In the genomic region with DNA sequence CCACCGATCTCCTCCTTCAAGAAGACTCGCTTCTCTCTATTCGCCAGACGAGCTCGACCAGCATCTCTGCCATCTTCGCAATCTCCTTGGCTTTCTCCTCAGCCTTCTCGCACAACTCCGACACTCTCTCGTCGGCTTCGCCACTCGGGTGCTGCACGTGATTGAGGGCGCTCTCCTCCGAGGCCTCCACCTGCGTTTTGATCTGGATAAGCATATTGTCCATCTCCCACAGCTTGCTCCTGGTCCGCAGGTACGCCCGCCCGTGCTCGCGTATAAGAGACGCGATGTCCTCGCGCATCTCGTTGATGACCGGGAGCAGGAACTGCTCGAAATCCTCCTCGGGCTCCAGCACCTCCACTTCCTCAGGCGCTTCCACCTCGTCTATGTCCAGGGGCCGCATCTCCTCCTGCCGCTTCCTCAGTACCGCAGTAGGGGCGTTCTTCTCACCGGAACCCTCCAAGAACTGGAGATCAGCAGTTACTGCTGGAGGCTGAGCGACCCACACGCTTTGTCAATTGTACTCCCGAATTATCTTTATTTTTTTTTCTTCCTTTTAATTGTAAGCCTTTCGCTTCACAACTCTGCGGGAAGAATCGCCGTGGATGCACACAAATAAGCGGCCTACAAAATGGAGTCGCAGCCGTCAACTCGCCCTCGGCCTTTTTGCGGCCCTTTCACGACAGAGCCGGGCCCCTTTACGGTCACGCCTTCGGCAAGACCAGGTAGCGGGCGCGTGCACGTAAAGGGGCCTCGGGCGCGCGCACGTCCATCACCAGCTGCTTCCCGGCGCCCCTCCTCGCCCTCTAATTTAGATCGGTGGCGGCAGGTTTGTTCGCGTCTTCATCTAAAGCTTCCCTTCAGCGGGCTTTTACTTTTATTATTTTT, we compare ENCODE assay signal across 1 cellular context.
TF ChIP-seq lines count a peak whose summit lies in the region.

TSS of gene MRFAP1L1 (minus strand) at position 636 of the 885 bp plus-strand sequence. CDS start at position 400, 236 bp downstream.

TF ChIP-seq in K562, 482 proteins besides CTCF, POLR2A, EP300 and RAD21 (continued from another document and continues in another):
- no peak for TF ChIP-seq ZNF584 (CRISPR knock-in tag; IDR thresholded peaks at IDR 0.05; ENCODE audit: low read depth)
- TF ChIP-seq ZNF224 (CRISPR knock-in tag; IDR thresholded peaks at IDR 0.05), result no peak
- TF ChIP-seq CAMTA2 (CRISPR knock-in tag; conservative IDR thresholded peaks at IDR 0.05), result no peak
- TF ChIP-seq RBBP5 (IDR thresholded peaks at IDR 0.05; ENCODE audit: borderline replicate concordance, insufficient read depth, low read length, poor library complexity, severe bottlenecking), result peak; percentile 91
- TF ChIP-seq TAF7 (tag; IDR thresholded peaks at IDR 0.05), result 0 out of 2 replicates have a peak, but pooled peaks have one; percentile 35
- TF ChIP-seq, protein P1, sequence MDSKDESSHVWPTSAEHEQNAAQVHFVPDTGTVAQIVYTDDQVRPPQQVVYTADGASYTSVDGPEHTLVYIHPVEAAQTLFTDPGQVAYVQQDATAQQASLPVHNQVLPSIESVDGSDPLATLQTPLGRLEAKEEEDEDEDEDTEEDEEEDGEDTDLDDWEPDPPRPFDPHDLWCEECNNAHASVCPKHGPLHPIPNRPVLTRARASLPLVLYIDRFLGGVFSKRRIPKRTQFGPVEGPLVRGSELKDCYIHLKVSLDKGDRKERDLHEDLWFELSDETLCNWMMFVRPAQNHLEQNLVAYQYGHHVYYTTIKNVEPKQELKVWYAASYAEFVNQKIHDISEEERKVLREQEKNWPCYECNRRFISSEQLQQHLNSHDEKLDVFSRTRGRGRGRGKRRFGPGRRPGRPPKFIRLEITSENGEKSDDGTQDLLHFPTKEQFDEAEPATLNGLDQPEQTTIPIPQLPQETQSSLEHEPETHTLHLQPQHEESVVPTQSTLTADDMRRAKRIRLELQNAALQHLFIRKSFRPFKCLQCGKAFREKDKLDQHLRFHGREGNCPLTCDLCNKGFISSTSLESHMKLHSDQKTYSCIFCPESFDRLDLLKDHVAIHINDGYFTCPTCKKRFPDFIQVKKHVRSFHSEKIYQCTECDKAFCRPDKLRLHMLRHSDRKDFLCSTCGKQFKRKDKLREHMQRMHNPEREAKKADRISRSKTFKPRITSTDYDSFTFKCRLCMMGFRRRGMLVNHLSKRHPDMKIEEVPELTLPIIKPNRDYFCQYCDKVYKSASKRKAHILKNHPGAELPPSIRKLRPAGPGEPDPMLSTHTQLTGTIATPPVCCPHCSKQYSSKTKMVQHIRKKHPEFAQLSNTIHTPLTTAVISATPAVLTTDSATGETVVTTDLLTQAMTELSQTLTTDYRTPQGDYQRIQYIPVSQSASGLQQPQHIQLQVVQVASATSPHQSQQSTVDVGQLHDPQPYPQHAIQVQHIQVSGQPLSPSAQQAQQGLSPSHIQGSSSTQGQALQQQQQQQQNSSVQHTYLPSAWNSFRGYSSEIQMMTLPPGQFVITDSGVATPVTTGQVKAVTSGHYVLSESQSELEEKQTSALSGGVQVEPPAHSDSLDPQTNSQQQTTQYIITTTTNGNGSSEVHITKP (IDR thresholded peaks at IDR 0.05; ENCODE audit: partially characterized antibody), result peak; percentile 83
- peak; percentile 49; the same call in 1 of the 2 replicates for TF ChIP-seq ZBTB17 (CRISPR knock-in tag; IDR thresholded peaks at IDR 0.05)
- TF ChIP-seq, protein P2, sequence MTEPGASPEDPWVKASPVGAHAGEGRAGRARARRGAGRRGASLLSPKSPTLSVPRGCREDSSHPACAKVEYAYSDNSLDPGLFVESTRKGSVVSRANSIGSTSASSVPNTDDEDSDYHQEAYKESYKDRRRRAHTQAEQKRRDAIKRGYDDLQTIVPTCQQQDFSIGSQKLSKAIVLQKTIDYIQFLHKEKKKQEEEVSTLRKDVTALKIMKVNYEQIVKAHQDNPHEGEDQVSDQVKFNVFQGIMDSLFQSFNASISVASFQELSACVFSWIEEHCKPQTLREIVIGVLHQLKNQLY (CRISPR knock-in tag; conservative IDR thresholded peaks at IDR 0.05), result no peak
- 0 out of 2 replicates have a peak, but pooled peaks have one; percentile 16 for TF ChIP-seq ZNF316 (IDR thresholded peaks at IDR 0.05)
- TF ChIP-seq LEF1 (IDR thresholded peaks at IDR 0.05), result 0 out of 2 replicates have a peak, but pooled peaks have one; percentile 18
- TF ChIP-seq ZNF444 (CRISPR knock-in tag; IDR thresholded peaks at IDR 0.05), result no peak
- no peak for TF ChIP-seq ZNF695 (CRISPR knock-in tag; IDR thresholded peaks at IDR 0.05)
- TF ChIP-seq CTBP1 (IDR thresholded peaks at IDR 0.05; ENCODE audit: borderline replicate concordance), result 0 out of 2 replicates have a peak, but pooled peaks have one; percentile 58
- peak; percentile 66 for TF ChIP-seq TEAD4 (IDR thresholded peaks at IDR 0.05; ENCODE audit: low read length)
- TF ChIP-seq TEAD4 (CRISPR knock-in tag; IDR thresholded peaks at IDR 0.05; ENCODE audit: borderline replicate concordance), result no peak
- no peak for TF ChIP-seq AFF4 (CRISPR knock-in tag; IDR thresholded peaks at IDR 0.05)
- peak; percentile 59 for TF ChIP-seq CREB1 (IDR thresholded peaks at IDR 0.05)
- TF ChIP-seq CREB1 (CRISPR knock-in tag; IDR thresholded peaks at IDR 0.05), result no peak
- TF ChIP-seq CXXC5 (CRISPR knock-in tag; IDR thresholded peaks at IDR 0.05), result peak; percentile 73
- no peak for TF ChIP-seq ZNF41 (CRISPR knock-in tag; conservative IDR thresholded peaks at IDR 0.05)
- TF ChIP-seq ATF3 (IDR thresholded peaks at IDR 0.05), result no peak
- 0 out of 2 replicates have a peak, but pooled peaks have one; percentile 72 for TF ChIP-seq ATF3 (CRISPR knock-in tag; conservative IDR thresholded peaks at IDR 0.05)
- TF ChIP-seq BACH1 (tag; IDR thresholded peaks at IDR 0.05), result no peak
- TF ChIP-seq ZFPM2 (CRISPR knock-in tag; IDR thresholded peaks at IDR 0.05), result no peak
- no peak for TF ChIP-seq KLF16 (IDR thresholded peaks at IDR 0.05)
- TF ChIP-seq PBX2 (CRISPR knock-in tag; IDR thresholded peaks at IDR 0.05; ENCODE audit: low read depth), result peak; percentile 68
- peak; percentile 40 for TF ChIP-seq PBX2 (tag; conservative IDR thresholded peaks at IDR 0.05; ENCODE audit: low read depth)
- TF ChIP-seq PCBP2 (IDR thresholded peaks at IDR 0.05; ENCODE audit: low read depth, low read length, poor library complexity, severe bottlenecking), result no peak
- TF ChIP-seq ARID1B (IDR thresholded peaks at IDR 0.05), result no peak
- TF ChIP-seq TBP (optimal IDR thresholded peaks at IDR 0.05; ENCODE audit: low read depth, low read length), result peak; percentile 62
- peak; percentile 87 for TF ChIP-seq E2F8 (IDR thresholded peaks at IDR 0.05; ENCODE audit: low read depth, partially characterized antibody)
- no peak for TF ChIP-seq CLOCK (CRISPR knock-in tag; IDR thresholded peaks at IDR 0.05; ENCODE audit: borderline replicate concordance)
- TF ChIP-seq SMARCE1 (IDR thresholded peaks at IDR 0.05), result peak; percentile 54; the same call in 1 of the 2 replicates
- TF ChIP-seq, protein P3, sequence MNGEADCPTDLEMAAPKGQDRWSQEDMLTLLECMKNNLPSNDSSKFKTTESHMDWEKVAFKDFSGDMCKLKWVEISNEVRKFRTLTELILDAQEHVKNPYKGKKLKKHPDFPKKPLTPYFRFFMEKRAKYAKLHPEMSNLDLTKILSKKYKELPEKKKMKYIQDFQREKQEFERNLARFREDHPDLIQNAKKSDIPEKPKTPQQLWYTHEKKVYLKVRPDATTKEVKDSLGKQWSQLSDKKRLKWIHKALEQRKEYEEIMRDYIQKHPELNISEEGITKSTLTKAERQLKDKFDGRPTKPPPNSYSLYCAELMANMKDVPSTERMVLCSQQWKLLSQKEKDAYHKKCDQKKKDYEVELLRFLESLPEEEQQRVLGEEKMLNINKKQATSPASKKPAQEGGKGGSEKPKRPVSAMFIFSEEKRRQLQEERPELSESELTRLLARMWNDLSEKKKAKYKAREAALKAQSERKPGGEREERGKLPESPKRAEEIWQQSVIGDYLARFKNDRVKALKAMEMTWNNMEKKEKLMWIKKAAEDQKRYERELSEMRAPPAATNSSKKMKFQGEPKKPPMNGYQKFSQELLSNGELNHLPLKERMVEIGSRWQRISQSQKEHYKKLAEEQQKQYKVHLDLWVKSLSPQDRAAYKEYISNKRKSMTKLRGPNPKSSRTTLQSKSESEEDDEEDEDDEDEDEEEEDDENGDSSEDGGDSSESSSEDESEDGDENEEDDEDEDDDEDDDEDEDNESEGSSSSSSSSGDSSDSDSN (IDR thresholded peaks at IDR 0.05; ENCODE audit: borderline replicate concordance in 1 of 2, low read depth in 2 of 2, low read length in 2 of 2), result peak; percentile 13 to 74; a peak in 1 of 4 replicates
- TF ChIP-seq RBM17 (IDR thresholded peaks at IDR 0.05; ENCODE audit: borderline replicate concordance, low read depth, low read length), result no peak
